Comparison of ENCODE assay signal across 1 cellular context in genomic region chr5:7576023-7576715, GRCh38.
TF ChIP-seq lines count a peak whose summit lies in the region.

No MANE protein-coding gene starts in this region.

TF ChIP-seq in GM23338, 12 proteins besides CTCF, POLR2A, EP300 and RAD21 (continued from another document):
- TF ChIP-seq ETS1 (IDR thresholded peaks at IDR 0.05) (no peak), STAT1 (IDR thresholded peaks at IDR 0.05; ENCODE audit: unreplicated experiment) (no peak), CREB1 (CRISPR knock-in tag; IDR thresholded peaks at IDR 0.05; ENCODE audit: low read depth) (no peak)
TF ChIP-seq in GM23338: peak in this region for 0.
